Comparison of ENCODE assay signal across 8 cellular contexts in the genomic region with DNA sequence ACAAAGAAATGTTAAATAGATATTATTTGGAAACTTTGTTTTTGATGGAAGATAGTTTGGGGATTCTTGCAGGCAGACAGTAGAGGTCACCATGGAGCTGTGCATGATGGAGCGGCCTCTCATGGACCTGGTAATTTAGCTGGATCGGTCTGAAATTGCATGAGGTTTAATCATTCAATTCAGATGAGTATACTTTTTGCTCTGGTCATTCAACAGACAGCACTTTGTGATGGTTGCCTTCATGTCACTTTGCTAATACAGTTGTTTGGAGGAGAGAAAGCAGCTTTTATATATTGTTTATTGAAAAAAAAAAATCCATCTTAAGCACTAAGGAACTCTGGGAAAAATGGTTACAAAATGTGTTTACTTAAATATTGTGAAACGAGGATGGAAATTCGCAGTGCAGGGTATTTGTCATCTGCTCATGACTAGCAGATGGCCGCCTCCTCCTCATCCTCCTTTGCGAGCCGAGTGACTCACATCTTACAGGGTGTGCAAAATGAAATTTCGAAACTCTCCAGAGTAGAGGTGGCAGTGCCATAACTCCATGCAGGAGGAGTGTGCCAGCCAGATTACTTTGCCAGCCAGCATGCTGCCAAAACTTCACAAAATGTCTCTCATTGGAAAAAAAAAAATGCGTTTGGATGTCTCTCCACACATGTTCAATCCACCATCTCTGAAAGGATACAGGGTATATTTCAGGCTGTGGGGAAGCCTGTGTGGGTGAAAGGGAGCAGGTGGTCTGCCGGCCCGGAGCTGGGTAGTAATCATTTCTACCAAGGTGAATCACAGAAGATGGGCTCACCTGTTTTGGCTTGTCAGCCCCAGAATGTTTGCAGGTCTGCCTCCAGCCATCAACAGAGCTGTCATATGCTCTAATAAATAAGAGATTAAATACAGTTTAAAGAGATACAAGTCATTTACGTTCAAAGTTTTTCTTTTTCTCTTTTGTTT.
DNase-seq lines count a peak whose midpoint lies in the region; ATAC-seq and TF ChIP-seq lines count a peak whose summit lies in the region.

No MANE protein-coding gene starts in this region.

- no peak overlapping the region for H3K4me3 Mint-ChIP-seq in activated CD8-positive, alpha-beta memory T cell treated with anti-CD3 and anti-CD28 coated beads, Interleukin-2, amount 10 ng/mL, durations not matched to agents 7 days and 5 days
- H3K4me3 Mint-ChIP-seq in activated T-cell treated with anti-CD3 and anti-CD28 coated beads, Interleukin-2, amount 50 U/mL, for 72 hours, result peak overlapping the region in 1 of 2 donors; percentile 41

- no peaks in the 10 kb centered on the region for H3K27me3 Mint-ChIP-seq in activated CD8-positive, alpha-beta memory T cell treated with anti-CD3 and anti-CD28 coated beads, Interleukin-2, amount 10 ng/mL, durations not matched to agents 7 days and 5 days
- H3K27me3 Mint-ChIP-seq in activated T-cell treated with anti-CD3 and anti-CD28 coated beads, Interleukin-2, amount 50 U/mL, for 72 hours (ENCODE audit: low read depth), result peaks cover 29% of the 10 kb centered on the region

- H3K4me3 ChIP-seq in fibroblast of pulmonary artery (replicated peaks; ENCODE audit: low read depth, low read length) (peak overlapping the region; percentile 23), ovary (no peak overlapping the region)

- intact Hi-C loops in ovary (cut with DNase I), result loop anchor here in 2 of 4 donors (10.0 kb wide), 2 partner anchors 259 to 889 kb away; no protein-coding TSS in a partner anchor

- H3K27ac ChIP-seq in ovary, result no peak overlapping the region

- H3K36me3 Mint-ChIP-seq in activated CD8-positive, alpha-beta memory T cell treated with anti-CD3 and anti-CD28 coated beads, Interleukin-2, amount 10 ng/mL, durations not matched to agents 7 days and 5 days, result no peaks in the 10 kb centered on the region
- no peaks in the 10 kb centered on the region for H3K36me3 Mint-ChIP-seq in activated T-cell treated with anti-CD3 and anti-CD28 coated beads, Interleukin-2, amount 50 U/mL, for 72 hours (ENCODE audit: insufficient read depth in 2 of 2)

- TF ChIP-seq POLR2A in ovary (IDR thresholded peaks at IDR 0.05), result no peak

- peak; percentile 45 for TF ChIP-seq EP300 in ovary (IDR thresholded peaks at IDR 0.05)

- no peaks in the 10 kb centered on the region for H3K9me3 Mint-ChIP-seq in activated CD8-positive, alpha-beta memory T cell treated with anti-CD3 and anti-CD28 coated beads, Interleukin-2, amount 10 ng/mL, durations not matched to agents 7 days and 5 days (ENCODE audit: low read depth)
- no peaks in the 10 kb centered on the region for H3K9me3 Mint-ChIP-seq in activated T-cell treated with anti-CD3 and anti-CD28 coated beads, Interleukin-2, amount 50 U/mL, for 72 hours

- TF ChIP-seq CTCF in fibroblast of pulmonary artery (IDR thresholded peaks at IDR 0.05; ENCODE audit: low read length, missing control alignments) (peak; percentile 67), ovary (IDR thresholded peaks at IDR 0.05) (peak in 2 of 3 donors; percentile 44 to 48)

- H3K4me1 ChIP-seq in ovary (ENCODE audit: insufficient read depth), result peaks cover 5% of the 10 kb centered on the region

- WGBS in ovary, 3 donors, result 35 to 37% (median 36%) methylated on average over 12 of the region's 12 CpGs

- no peaks in the 10 kb centered on the region for H3K36me3 ChIP-seq in ovary

- CTCF ChIA-PET in activated CD8-positive, alpha-beta memory T cell treated with anti-CD3 and anti-CD28 coated beads, Interleukin-2, amount 10 ng/mL, durations not matched to agents 7 days and 5 days (lab: Charles Lee), result interaction anchor here (0.8 to 1.8 kb wide), 8 partner anchors 12 to 1029 kb away, joined by 3 to 5 read pairs (median 3); no protein-coding TSS in a partner anchor

- DNase-seq in activated CD8-positive, alpha-beta memory T cell treated with anti-CD3 and anti-CD28 coated beads, Interleukin-2, amount 10 ng/mL, durations not matched to agents 7 days and 5 days, result peak; percentile 46
- DNase-seq in activated CD8-positive, alpha-beta memory T cell treated with anti-CD3 and anti-CD28 coated beads for 24 hours, result no peak
- DNase-seq in NCI-H748 (lab: John Stamatoyannopoulos, UW; ENCODE audit: unreplicated experiment) (peak; percentile 38), fibroblast of pulmonary artery (ENCODE audit: low read depth) (peak; percentile 92), ovary (peak; percentile 37 to 80 (median 54))
- peak; percentile 10 to 21 for DNase-seq in activated T-cell treated with anti-CD3 and anti-CD28 coated beads, Interleukin-2, amount 50 U/mL, for 72 hours
- no peak for DNase-seq in activated CD4-positive, CD25-positive, alpha-beta regulatory T cell treated with anti-CD3 and anti-CD28 coated beads, Interleukin-2, amount 50 U/mL, for 72 hours

- ATAC-seq in activated CD8-positive, alpha-beta memory T cell treated with anti-CD3 and anti-CD28 coated beads, Interleukin-2, amount 10 ng/mL, durations not matched to agents 7 days and 5 days, result peak; percentile 51
- ATAC-seq in activated T-cell treated with anti-CD3 and anti-CD28 coated beads, Interleukin-2, amount 50 U/mL, for 72 hours (replicated peaks in 1 of 2), result peak; percentile 75 to 92
- no peak for ATAC-seq in HG02840 (IDR thresholded peaks at IDR 0.05; ENCODE audit: low FRiP score, unreplicated experiment)

- H3K27me3 ChIP-seq in ovary, result no peaks in the 10 kb centered on the region

- H3K4me1 Mint-ChIP-seq in activated CD8-positive, alpha-beta memory T cell treated with anti-CD3 and anti-CD28 coated beads, Interleukin-2, amount 10 ng/mL, durations not matched to agents 7 days and 5 days, result peaks cover 11% of the 10 kb centered on the region
- H3K4me1 Mint-ChIP-seq in activated T-cell treated with anti-CD3 and anti-CD28 coated beads, Interleukin-2, amount 50 U/mL, for 72 hours (ENCODE audit: low read depth), result peaks cover 16% of the 10 kb centered on the region

- no peaks in the 10 kb centered on the region for H3K9me3 ChIP-seq in ovary

- no peak overlapping the region for H3K27ac Mint-ChIP-seq in activated CD8-positive, alpha-beta memory T cell treated with anti-CD3 and anti-CD28 coated beads, Interleukin-2, amount 10 ng/mL, durations not matched to agents 7 days and 5 days
- H3K27ac Mint-ChIP-seq in activated T-cell treated with anti-CD3 and anti-CD28 coated beads, Interleukin-2, amount 50 U/mL, for 72 hours, result peak overlapping the region; percentile 24

Comparison
In these comparisons a context has a peak if more than half of its experiments do, and no peak if none do; other contexts are left out.
1. DNase-seq: peak in activated CD8-positive, alpha-beta memory T cell treated with anti-CD3 and anti-CD28 coated beads, Interleukin-2, amount 10 ng/mL, durations not matched to agents 7 days and 5 days (single experiment), NCI-H748 (single experiment), activated T-cell treated with anti-CD3 and anti-CD28 coated beads, Interleukin-2, amount 50 U/mL, for 72 hours (2 of 2), fibroblast of pulmonary artery (single experiment) and ovary (5 of 5); none in activated CD8-positive, alpha-beta memory T cell treated with anti-CD3 and anti-CD28 coated beads for 24 hours (single experiment) and activated CD4-positive, CD25-positive, alpha-beta regulatory T cell treated with anti-CD3 and anti-CD28 coated beads, Interleukin-2, amount 50 U/mL, for 72 hours (single experiment).